In the genomic region with DNA sequence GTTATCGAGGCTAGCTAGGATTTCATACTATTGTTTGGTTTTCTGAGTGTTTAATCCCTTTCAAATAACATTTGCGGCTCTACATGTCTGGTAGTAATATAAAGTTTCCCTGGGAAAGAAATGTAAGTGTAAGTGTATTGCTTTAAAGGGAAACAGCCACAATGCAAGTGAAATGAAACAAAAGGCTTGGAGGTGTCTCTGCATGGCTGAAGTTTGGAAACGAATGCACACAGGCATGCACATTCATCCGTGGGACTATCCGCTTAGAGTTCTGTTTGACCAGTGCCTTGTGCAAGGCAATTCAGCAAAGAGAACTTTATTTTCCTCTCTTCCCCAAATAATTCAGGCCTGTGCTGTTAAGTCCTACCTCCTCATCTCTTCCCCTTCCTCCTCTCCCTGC, we compare ENCODE assay signal across 12 cellular contexts. TPM values are rescaled to one million over a fixed set of nuclear protein-coding genes. Genes with fewer than 3 reads are reported as not detected.
DNase-seq lines count a peak whose midpoint lies in the region; ATAC-seq and TF ChIP-seq lines count a peak whose summit lies in the region.
"Had no signal": no experiment of that assay in that cellular context is flagged by ENCODE, and none has a peak within 500 bp of the region (broad histone marks: within the 10 kb centered on the region; RNA-seq: fewer than 3 reads in every experiment).

No MANE protein-coding gene starts in this region.

- H3K9me3 Mint-ChIP-seq in naive thymus-derived CD4-positive, alpha-beta T cell = peaks cover 0 to 2% (median 0%) of the 10 kb centered on the region in 11 donors
- H3K9me3 Mint-ChIP-seq: activated T-helper 2 cell treated with anti-CD3 and anti-CD28 coated beads, Interferon-gamma antibody, Interleukin-2, Interleukin-4, amounts not matched to agents 10 μg/mL and 5 μg/mL and 100 μg/mL, durations not matched to agents 14 hours and 24 hours and 36 hours had no signal

- TF ChIP-seq CTCF in AG04450 (IDR thresholded peaks at IDR 0.05; ENCODE audit: low read depth, low read length) = no peak
- TF ChIP-seq CTCF in body of pancreas (IDR thresholded peaks at IDR 0.05) = no peak
- TF ChIP-seq CTCF in heart right ventricle (IDR thresholded peaks at IDR 0.05) = no peak
- TF ChIP-seq CTCF in psoas muscle (IDR thresholded peaks at IDR 0.05) = no peak
- no peak for TF ChIP-seq CTCF in WERI-Rb-1 (IDR thresholded peaks at IDR 0.05; ENCODE audit: low read depth, low read length)

- no peak for TF ChIP-seq POLR2A in body of pancreas (IDR thresholded peaks at IDR 0.05)

- peak overlapping the region in 1 of 9 donors; percentile 7 for H3K27ac Mint-ChIP-seq in naive thymus-derived CD4-positive, alpha-beta T cell
- H3K27ac Mint-ChIP-seq: activated T-helper 2 cell treated with anti-CD3 and anti-CD28 coated beads, Interferon-gamma antibody, Interleukin-2, Interleukin-4, amounts not matched to agents 10 μg/mL and 5 μg/mL and 100 μg/mL, durations not matched to agents 14 hours and 24 hours and 36 hours had no signal

- H3K4me3 ChIP-seq in AG04450 (ENCODE audit: low read depth, low read length) (no peak overlapping the region), body of pancreas (no peak overlapping the region), heart right ventricle (peak overlapping the region in 7 of 10 donors; percentile 10 to 43 (median 35)), psoas muscle (peak overlapping the region; percentile 28), WERI-Rb-1 (ENCODE audit: low read depth, low read length) (no peak overlapping the region)
- no peak overlapping the region for H3K4me3 ChIP-seq in naive thymus-derived CD4-positive, alpha-beta T cell (ENCODE audit: low read length)

- no peaks in the 10 kb centered on the region for H3K36me3 ChIP-seq in body of pancreas (replicated peaks in 1 of 2; ENCODE audit: insufficient read depth in 1 of 2, low read depth in 2 of 2)
- no peaks in the 10 kb centered on the region for H3K36me3 ChIP-seq in heart right ventricle
- H3K36me3 ChIP-seq in psoas muscle (ENCODE audit: insufficient read depth in 1 of 2, low read depth in 1 of 2) = no peaks in the 10 kb centered on the region
- H3K36me3 ChIP-seq in naive thymus-derived CD4-positive, alpha-beta T cell (ENCODE audit: control insufficient read depth in 2 of 3, insufficient read depth in 3 of 3, low read length in 3 of 3) = no peaks in the 10 kb centered on the region
- no peaks in the 10 kb centered on the region for H3K36me3 ChIP-seq in WERI-Rb-1

- H3K27me3 ChIP-seq in AG04450 (ENCODE audit: control insufficient read depth, insufficient read depth, low read length) = no peaks in the 10 kb centered on the region
- no peaks in the 10 kb centered on the region for H3K27me3 ChIP-seq in body of pancreas
- no peaks in the 10 kb centered on the region for H3K27me3 ChIP-seq in heart right ventricle
- no peaks in the 10 kb centered on the region for H3K27me3 ChIP-seq in psoas muscle (ENCODE audit: insufficient read depth in 3 of 3, low read length in 2 of 3)
- no peaks in the 10 kb centered on the region for H3K27me3 ChIP-seq in naive thymus-derived CD4-positive, alpha-beta T cell (ENCODE audit: control insufficient read depth in 2 of 2, insufficient read depth in 2 of 2, low read length in 2 of 2)
- H3K27me3 ChIP-seq in WERI-Rb-1 (ENCODE audit: insufficient read depth, low read depth, severe bottlenecking) = no peaks in the 10 kb centered on the region

- DNase-seq in AG04450 (ENCODE audit: low read depth, low spot score) (no peak), body of pancreas (no peak), heart right ventricle (no peak), psoas muscle (no peak), WERI-Rb-1 (no peak)
- DNase-seq in naive thymus-derived CD4-positive, alpha-beta T cell = no peak
- DNase-seq: activated CD4-positive, alpha-beta T cell treated with anti-CD3 and anti-CD28 coated beads for 4 hours; KG1; NCI-H187 treated with DMSO at 0.1 percent for 48 hours had no signal

- no peaks in the 10 kb centered on the region for H3K36me3 Mint-ChIP-seq in naive thymus-derived CD4-positive, alpha-beta T cell

- H3K27me3 Mint-ChIP-seq in naive thymus-derived CD4-positive, alpha-beta T cell = peaks cover 7 to 19% (median 9%) of the 10 kb centered on the region in 5 donors

- H3K4me1 ChIP-seq in body of pancreas = peaks cover 55% of the 10 kb centered on the region
- H3K4me1 ChIP-seq in heart right ventricle = peaks cover 9 to 68% (median 51%) of the 10 kb centered on the region in 9 donors
- H3K4me1 ChIP-seq in psoas muscle = peaks cover 41% of the 10 kb centered on the region
- no peaks in the 10 kb centered on the region for H3K4me1 ChIP-seq in naive thymus-derived CD4-positive, alpha-beta T cell (ENCODE audit: control insufficient read depth in 2 of 2, insufficient read depth in 2 of 2, low read length in 2 of 2)

- POLR2A ChIA-PET in AG04450 (lab: Yijun Ruan, JAX) = no interaction called here
- POLR2A ChIA-PET in naive thymus-derived CD4-positive, alpha-beta T cell (lab: Charles Lee) = no interaction called here

- ATAC-seq in body of pancreas = no peak
- ATAC-seq in heart right ventricle = peak in 1 of 8 donors; percentile 18
- no peak for ATAC-seq in psoas muscle
- no peak for ATAC-seq in naive thymus-derived CD4-positive, alpha-beta T cell
- no peak for ATAC-seq in GM21367 (IDR thresholded peaks at IDR 0.05; ENCODE audit: unreplicated experiment)
- no peak for ATAC-seq in esophagus mucosa

- H3K27ac ChIP-seq in AG04450 (ENCODE audit: low read depth, low read length) (peak overlapping the region; percentile 3), body of pancreas (peak overlapping the region; percentile 44 to 81 (median 70)), heart right ventricle (peak overlapping the region; percentile 12 to 82 (median 64)), psoas muscle (peak overlapping the region; percentile 77), WERI-Rb-1 (no peak overlapping the region)
- H3K27ac ChIP-seq in naive thymus-derived CD4-positive, alpha-beta T cell (ENCODE audit: low read depth, low read length) = no peak overlapping the region

- H3K9me3 ChIP-seq in AG04450 (ENCODE audit: control insufficient read depth, insufficient read depth, low read length) (no peaks in the 10 kb centered on the region), body of pancreas (no peaks in the 10 kb centered on the region), heart right ventricle (no peaks in the 10 kb centered on the region), psoas muscle (no peaks in the 10 kb centered on the region), WERI-Rb-1 (ENCODE audit: severe bottlenecking) (no peaks in the 10 kb centered on the region)
- H3K9me3 ChIP-seq in naive thymus-derived CD4-positive, alpha-beta T cell (ENCODE audit: control insufficient read depth in 2 of 3, low read length in 3 of 3) = no peaks in the 10 kb centered on the region

- WGBS in body of pancreas, 2 donors = 27 to 33% methylated on average over 5 of the region's 5 CpGs
- 42 to 61% methylated on average over 5 of the region's 5 CpGs for WGBS in heart right ventricle, 2 donors
- 27 to 36% (median 28%) methylated on average over 5 of the region's 5 CpGs for WGBS in psoas muscle, 3 donors

- CTCF ChIA-PET in AG04450 (lab: Charles Lee) = no interaction called here
- CTCF ChIA-PET in naive thymus-derived CD4-positive, alpha-beta T cell (lab: Charles Lee) = no interaction called here

- intact Hi-C loops in body of pancreas (cut with DNase I) = no loop called here
- intact Hi-C loops in heart right ventricle (cut with DNase I) = loop anchor here in 2 of 10 donors (10.0 kb wide), 2 partner anchors 180 to 270 kb away; no protein-coding TSS in a partner anchor
- intact Hi-C loops in psoas muscle (cut with DNase I) = loop anchor here in 1 of 2 donors (2.0 kb wide), 1 partner anchor 174 kb away; no protein-coding TSS in a partner anchor
- intact Hi-C loops in naive thymus-derived CD4-positive, alpha-beta T cell (cut with micrococcal nuclease) = no loop called here

- no peaks in the 10 kb centered on the region for H3K4me1 Mint-ChIP-seq in naive thymus-derived CD4-positive, alpha-beta T cell

- H3K4me3 Mint-ChIP-seq in naive thymus-derived CD4-positive, alpha-beta T cell = no peak overlapping the region

RNA-seq across cellular contexts. Expression of a gene that starts 56.1 kb away (rescaled TPM):
- 10.5 and 11.0 TPM in 2 replicates for polyA plus RNA-seq in AG04450 (2011; rRNA removed)
- 19.7 and 20.5 TPM in 2 replicates for polyA minus RNA-seq in AG04450 (2011; rRNA and poly(A)+ RNA removed)
- total RNA-seq in body of pancreas = 10 to 100 TPM; 39.2 to 46.8 TPM
- 10 to 100 TPM; 20.9 to 41.8 (median 33.0) TPM for total RNA-seq in heart right ventricle
- polyA plus RNA-seq in heart right ventricle = 10 to 100 TPM in 1 of 2 donors, 1 to 10 TPM in 1; 4.1 to 10.5 TPM
- total RNA-seq in psoas muscle = 10 to 100 TPM; 14.1 to 26.3 (median 20.0) TPM
- polyA plus RNA-seq in psoas muscle = 1 to 10 TPM; 2.7 to 7.6 (median 3.6) TPM
- total RNA-seq in naive thymus-derived CD4-positive, alpha-beta T cell = 10 to 100 TPM; 18.7 to 33.2 (median 27.6) TPM
- polyA plus RNA-seq in naive thymus-derived CD4-positive, alpha-beta T cell = 1 to 10 TPM; 9.1 to 9.9 TPM
- total RNA-seq in esophagus mucosa = 34.6 TPM

Comparison
In these comparisons a context has a peak if more than half of its experiments do, and no peak if none do; other contexts are left out.
1. H3K27ac ChIP-seq: peak in AG04450 (single experiment), body of pancreas (4 of 4), heart right ventricle (10 of 10) and psoas muscle (single experiment); none in naive thymus-derived CD4-positive, alpha-beta T cell (single experiment) and WERI-Rb-1 (single experiment).
2. H3K4me3 ChIP-seq: peak in heart right ventricle (7 of 10) and psoas muscle (single experiment); none in AG04450 (single experiment), body of pancreas (0 of 2), naive thymus-derived CD4-positive, alpha-beta T cell (single experiment) and WERI-Rb-1 (single experiment).